ENCODE assay signal across 1 cellular context in genomic region chr4:76459291-76459723, GRCh38.
TF ChIP-seq lines count a peak whose summit lies in the region.

No MANE protein-coding gene starts in this region.

TF ChIP-seq in HCT116, 20 proteins besides CTCF, POLR2A, EP300 and RAD21 (continued from another document):
- TF ChIP-seq ZNF274 (IDR thresholded peaks at IDR 0.05; ENCODE audit: low read depth, low read length): no peak
- TF ChIP-seq POLR2AphosphoS5 (IDR thresholded peaks at IDR 0.05; ENCODE audit: low read depth, low read length): no peak
- TF ChIP-seq EZH2phosphoT487 (IDR thresholded peaks at IDR 0.05; ENCODE audit: borderline replicate concordance): no peak
- TF ChIP-seq SIN3A (IDR thresholded peaks at IDR 0.05; ENCODE audit: low read depth): peak; percentile 60; the same call in 1 of the 2 replicates
- TF ChIP-seq CBX3 (IDR thresholded peaks at IDR 0.05; ENCODE audit: low read depth): no peak
- no peak for TF ChIP-seq ZFX (IDR thresholded peaks at IDR 0.05)
- no peak for TF ChIP-seq EZH2 (IDR thresholded peaks at IDR 0.05)
- no peak; the same call in 1 of the 2 replicates for TF ChIP-seq CEBPB (IDR thresholded peaks at IDR 0.05; ENCODE audit: low read depth)
- no peak for TF ChIP-seq ZBTB33 (IDR thresholded peaks at IDR 0.05; ENCODE audit: extremely low read depth, insufficient replicate concordance, low read length)
- TF ChIP-seq EGR1 (IDR thresholded peaks at IDR 0.05; ENCODE audit: low read depth): no peak
- TF ChIP-seq MAX (IDR thresholded peaks at IDR 0.05): no peak
- TF ChIP-seq REST (IDR thresholded peaks at IDR 0.05; ENCODE audit: low read depth): no peak
- peak; percentile 86 for TF ChIP-seq FOSL1 (IDR thresholded peaks at IDR 0.05; ENCODE audit: low read depth)
- no peak for TF ChIP-seq TCF7L2 (IDR thresholded peaks at IDR 0.05; ENCODE audit: borderline replicate concordance, extremely low read depth, insufficient read depth, insufficient read length)
- peak; percentile 48 for TF ChIP-seq SRF (IDR thresholded peaks at IDR 0.05; ENCODE audit: low read depth)
- TF ChIP-seq ELF1 (IDR thresholded peaks at IDR 0.05; ENCODE audit: borderline replicate concordance, low read depth): no peak
- peak; percentile 49 for TF ChIP-seq YY1 (IDR thresholded peaks at IDR 0.05; ENCODE audit: extremely low read depth, insufficient replicate concordance, low read depth, low read length)
- TF ChIP-seq SP1 (IDR thresholded peaks at IDR 0.05; ENCODE audit: low read depth): peak; percentile 41; the same call in 1 of the 2 replicates
TF ChIP-seq in HCT116: peak in this region for 7.
